In genomic region chr2:111049792-111050640, GRCh38 we compare ENCODE assay signal across 12 cellular contexts.
DNase-seq lines count a peak whose midpoint lies in the region; ATAC-seq, FAIRE-seq and TF ChIP-seq lines count a peak whose summit lies in the region.
"Had no signal": no experiment of that assay in that cellular context is flagged by ENCODE, and none has a peak within 500 bp of the region (broad histone marks: within the 10 kb centered on the region; RNA-seq: fewer than 3 reads in every experiment).

No MANE protein-coding gene starts in this region.

- TF ChIP-seq EP300 in esophagus muscularis mucosa (IDR thresholded peaks at IDR 0.05) = no peak

- H3K27ac Mint-ChIP-seq in CD14-positive monocyte = peak overlapping the region in 2 of 7 donors; percentile 10 to 16

- no peak overlapping the region for H3K27ac ChIP-seq in esophagus muscularis mucosa (replicated peaks in 1 of 4)
- no peak overlapping the region for H3K27ac ChIP-seq in caudate nucleus (ENCODE audit: low read depth, low read length)
- H3K27ac ChIP-seq: skin epidermis had no signal

- peak; percentile 47 for ATAC-seq in HG03439 (IDR thresholded peaks at IDR 0.05; ENCODE audit: unreplicated experiment)

- peaks cover 8 to 16% of the 10 kb centered on the region in 2 donors for H3K36me3 Mint-ChIP-seq in CD14-positive monocyte

- H3K4me3 ChIP-seq in esophagus muscularis mucosa = no peak overlapping the region
- H3K4me3 ChIP-seq: skin epidermis had no signal

- peaks cover 5% of the 10 kb centered on the region for H3K4me1 Mint-ChIP-seq in CD14-positive monocyte

- TF ChIP-seq CTCF in GM10248 (IDR thresholded peaks at IDR 0.05; ENCODE audit: control extremely low read depth, extremely low read depth, low read depth, missing control alignments) (no peak), esophagus muscularis mucosa (IDR thresholded peaks at IDR 0.05) (no peak), CD14-positive monocyte (IDR thresholded peaks at IDR 0.05) (no peak)

- peaks cover 12 to 18% (median 14%) of the 10 kb centered on the region in 7 donors for H3K9me3 Mint-ChIP-seq in CD14-positive monocyte

- POLR2A ChIA-PET in GM10248 (lab: Yijun Ruan, JAX) = interaction anchor here (1.0 kb wide), 1 partner anchor 192 kb away, joined by 3 read pairs; no protein-coding TSS in a partner anchor

- H3K36me3 ChIP-seq in esophagus muscularis mucosa = no peaks in the 10 kb centered on the region

- H3K27me3 ChIP-seq in esophagus muscularis mucosa = peaks cover 0 to 8% (median 0%) of the 10 kb centered on the region in 4 donors

- H3K27me3 Mint-ChIP-seq in CD14-positive monocyte (ENCODE audit: low read depth in 3 of 3) = peaks cover 3 to 6% (median 6%) of the 10 kb centered on the region in 3 donors

- no peaks in the 10 kb centered on the region for H3K9me3 ChIP-seq in esophagus muscularis mucosa

- DNase-seq in GM10248 (ENCODE audit: extremely low spot score) = peak; percentile 37
- no peak for DNase-seq in GM19239 (ENCODE audit: insufficient read length, low spot score)
- peak; percentile 45 for DNase-seq in esophagus muscularis mucosa (ENCODE audit: extremely low spot score)
- no peak for DNase-seq in hepatic stellate cell (ENCODE audit: low spot score)
- no peak for DNase-seq in CD14-positive monocyte (ENCODE audit: low spot score)
- no peak for DNase-seq in iPS-NIHi11 (ENCODE audit: low spot score)
- DNase-seq in caudate nucleus (lab: John Stamatoyannopoulos, UW) = no peak
- DNase-seq: NCI-H1417 treated with DMSO at 0.1 percent for 48 hours had no signal

- no peaks in the 10 kb centered on the region for H3K4me1 ChIP-seq in esophagus muscularis mucosa

- TF ChIP-seq POLR2A in esophagus muscularis mucosa (IDR thresholded peaks at IDR 0.05; ENCODE audit: low read depth) = no peak

- 84% methylated on average over 8 of the region's 8 CpGs for WGBS in esophagus muscularis mucosa

- FAIRE-seq in GM19239 (lab: Jason Lieb, UNC) = peak; percentile 42
- FAIRE-seq: frontal cortex, GM12891 had no signal

- H3K4me3 Mint-ChIP-seq in CD14-positive monocyte = no peak overlapping the region

- CTCF ChIA-PET in GM10248 (lab: Yijun Ruan, JAX) = no interaction called here

- intact Hi-C loops in esophagus muscularis mucosa (cut with DNase I) (no loop called here), CD14-positive monocyte (cut with micrococcal nuclease) (no loop called here)

Comparison
In these comparisons a context has a peak if more than half of its experiments do, and no peak if none do; other contexts are left out.
1. DNase-seq: peak in GM10248 (single experiment) and esophagus muscularis mucosa (single experiment); none in GM19239 (single experiment), hepatic stellate cell (single experiment), CD14-positive monocyte (single experiment), iPS-NIHi11 (single experiment) and caudate nucleus (0 of 61).